Comparison of ENCODE assay signal across 8 cellular contexts in genomic region chr20:44839481-44839880, GRCh38. TPM values are rescaled to one million over a fixed set of nuclear protein-coding genes. Genes with fewer than 3 reads are reported as not detected.
"Had no signal": no experiment of that assay in that cellular context is flagged by ENCODE, and none has a peak within 500 bp of the region (broad histone marks: within the 10 kb centered on the region; RNA-seq: fewer than 3 reads in every experiment).

No MANE protein-coding gene starts in this region.

- H3K9me3 Mint-ChIP-seq: HFFc6 had no signal

- ATAC-seq: HCT116 had no signal

- H3K4me3 Mint-ChIP-seq: HFFc6 had no signal

- DNase-seq: GM23248, GOT3, H7, HFFc6, IMR-90, KBM-7 had no signal

- H3K27ac Mint-ChIP-seq: HFFc6 had no signal

RNA-seq across cellular contexts. Expression of gene RIMS4, which starts 29.1 kb away (rescaled TPM):
- total RNA-seq: HFFc6, HT1080, IMR-90 had no signal
